9 cellular contexts compared by ENCODE assay signal in the genomic region with DNA sequence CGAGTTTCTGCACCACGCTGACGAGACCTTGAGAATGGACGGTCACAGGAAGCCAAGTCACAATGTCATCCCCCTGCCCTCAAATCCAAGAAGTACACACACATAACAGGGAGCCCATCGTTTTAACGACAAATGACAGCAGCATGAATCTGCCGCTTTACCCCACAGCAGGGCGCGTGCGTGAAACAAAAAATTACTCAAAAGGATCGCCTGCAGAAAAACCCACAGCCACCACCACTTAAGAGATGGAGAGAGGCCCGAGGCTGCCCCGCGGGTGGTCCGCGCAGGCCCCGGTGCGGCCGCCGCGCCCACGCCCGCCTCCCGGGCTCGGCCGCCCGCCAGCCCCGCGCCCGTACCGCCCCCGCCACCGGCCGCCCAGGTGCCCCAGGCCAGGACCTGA. TPM values are rescaled to one million over a fixed set of nuclear protein-coding genes. Genes with fewer than 3 reads are reported as not detected.
DNase-seq lines count a peak whose midpoint lies in the region; ATAC-seq and TF ChIP-seq lines count a peak whose summit lies in the region.
"Not testable (repeated sequence)": the region's sequence is repeated elsewhere in the genome, so short reads cannot be mapped to it uniquely, and the experiment has no call there.
"Had no signal": no experiment of that assay in that cellular context is flagged by ENCODE, and none has a peak within 500 bp of the region (broad histone marks: within the 10 kb centered on the region; RNA-seq: fewer than 3 reads in every experiment).

No MANE protein-coding gene starts in this region.

- TF ChIP-seq CTCF in C4-2B (conservative IDR thresholded peaks at IDR 0.05); coronary artery (IDR thresholded peaks at IDR 0.05): not testable (repeated sequence)

- H3K4me1 Mint-ChIP-seq in T-helper 17 cell: peaks cover 11% of the 10 kb centered on the region
- not testable (repeated sequence) for H3K4me1 Mint-ChIP-seq in stimulated activated naive CD8-positive, alpha-beta T cell treated with anti-CD3 and anti-CD28 coated beads, Interleukin-15, Interleukin-2, amounts not matched to agents 100 ng/mL and 50 ng/mL, for 24 hours (ENCODE audit: low read depth)

- H2AFZ ChIP-seq in neuron (ENCODE audit: low read depth, low read length): not testable (repeated sequence)

- peaks cover 13% of the 10 kb centered on the region for H3K36me3 ChIP-seq in HUES6 (ENCODE audit: control insufficient read depth, insufficient read depth, low read length)
- not testable (repeated sequence) for H3K36me3 ChIP-seq in iPS DF 6.9 (ENCODE audit: control insufficient read depth, insufficient read depth, low read length); neuron (ENCODE audit: insufficient read depth, low read length)

- not testable (repeated sequence) for ATAC-seq in T-helper 17 cell

- H3K27me3 Mint-ChIP-seq in T-helper 17 cell; stimulated activated naive CD8-positive, alpha-beta T cell treated with anti-CD3 and anti-CD28 coated beads, Interleukin-15, Interleukin-2, amounts not matched to agents 100 ng/mL and 50 ng/mL, for 24 hours: not testable (repeated sequence)

- H3K4me1 ChIP-seq in HUES6 (ENCODE audit: control insufficient read depth, insufficient read depth, low read length); iPS DF 6.9 (ENCODE audit: control insufficient read depth, insufficient read depth, low read length); neuron (ENCODE audit: insufficient read depth, low read length): not testable (repeated sequence)

- H3K27me3 ChIP-seq in HUES6 (ENCODE audit: control insufficient read depth, insufficient read depth, low read length); iPS DF 6.9 (ENCODE audit: control insufficient read depth, insufficient read depth, low read length); neuron (ENCODE audit: insufficient read depth, low read length): not testable (repeated sequence)

- H3K36me3 Mint-ChIP-seq in T-helper 17 cell (ENCODE audit: low read depth): not testable (repeated sequence)
- peaks cover 22% of the 10 kb centered on the region for H3K36me3 Mint-ChIP-seq in stimulated activated naive CD8-positive, alpha-beta T cell treated with anti-CD3 and anti-CD28 coated beads, Interleukin-15, Interleukin-2, amounts not matched to agents 100 ng/mL and 50 ng/mL, for 24 hours (ENCODE audit: low read depth)

- H3K9me3 Mint-ChIP-seq in stimulated activated naive CD8-positive, alpha-beta T cell treated with anti-CD3 and anti-CD28 coated beads, Interleukin-15, Interleukin-2, amounts not matched to agents 100 ng/mL and 50 ng/mL, for 24 hours: not testable (repeated sequence)

- H3K4me3 ChIP-seq in HUES6 (ENCODE audit: low read depth, low read length) (peak overlapping the region; percentile 54), coronary artery (peak overlapping the region; percentile 63), iPS DF 6.9 (ENCODE audit: low read length) (peak overlapping the region; percentile 32; the same call in 1 of the 2 replicates), neuron (ENCODE audit: low read length) (peak overlapping the region; percentile 46)

- peak overlapping the region; percentile 74 for H3K27ac Mint-ChIP-seq in T-helper 17 cell
- H3K27ac Mint-ChIP-seq in stimulated activated naive CD8-positive, alpha-beta T cell treated with anti-CD3 and anti-CD28 coated beads, Interleukin-15, Interleukin-2, amounts not matched to agents 100 ng/mL and 50 ng/mL, for 24 hours: peak overlapping the region; percentile 96

- H3K27ac ChIP-seq in C4-2B: peak overlapping the region; percentile 51
- H3K27ac ChIP-seq in HUES6 (ENCODE audit: low read depth, low read length); iPS DF 6.9 (ENCODE audit: low read length): not testable (repeated sequence)
- peak overlapping the region in 1 of 2 donors; percentile 61 for H3K27ac ChIP-seq in coronary artery

- not testable (repeated sequence) for H3K9me3 ChIP-seq in HUES6 (ENCODE audit: control insufficient read depth, insufficient read depth, low read depth, low read length); T-helper 17 cell (ENCODE audit: control insufficient read depth, low read length, poor library complexity, severe bottlenecking); iPS DF 6.9 (ENCODE audit: control insufficient read depth, insufficient read depth, low read length); neuron (ENCODE audit: low read length)

- DNase-seq in T-helper 17 cell; coronary artery (ENCODE audit: low spot score); iPS DF 6.9 (ENCODE audit: low read depth, low spot score): not testable (repeated sequence)
- DNase-seq in activated naive CD4-positive, alpha-beta T cell treated with Interleukin-2 at 50 U/mL for 16 hours: peak; percentile 35

- WGBS in iPS DF 6.9 (ENCODE audit: insufficient coverage, insufficient read length): no CpG with 5 or more reads among the region's 34 CpGs

- H3K4me3 Mint-ChIP-seq in T-helper 17 cell: peak overlapping the region; percentile 94
- H3K4me3 Mint-ChIP-seq in stimulated activated naive CD8-positive, alpha-beta T cell treated with anti-CD3 and anti-CD28 coated beads, Interleukin-15, Interleukin-2, amounts not matched to agents 100 ng/mL and 50 ng/mL, for 24 hours: peak overlapping the region; percentile 97

- H3K9ac ChIP-seq in HUES6 (ENCODE audit: low read length): peak overlapping the region; percentile 34

RNA-seq across cellular contexts. Expression of a gene that starts 0.3 kb away (rescaled TPM):
- total RNA-seq in T-helper 17 cell: 10 to 100 TPM; 32.9 to 39.1 TPM

RNA-seq across cellular contexts. Expression of a gene that starts 36.2 kb away (rescaled TPM):
- not detected for total RNA-seq in T-helper 17 cell
- total RNA-seq: LHCN-M2 had no signal

RNA-seq across cellular contexts. Expression of a gene that starts 56.8 kb away (rescaled TPM):
- total RNA-seq in T-helper 17 cell: not detected
